ENCODE assay signal across 1 cellular context in the genomic region with DNA sequence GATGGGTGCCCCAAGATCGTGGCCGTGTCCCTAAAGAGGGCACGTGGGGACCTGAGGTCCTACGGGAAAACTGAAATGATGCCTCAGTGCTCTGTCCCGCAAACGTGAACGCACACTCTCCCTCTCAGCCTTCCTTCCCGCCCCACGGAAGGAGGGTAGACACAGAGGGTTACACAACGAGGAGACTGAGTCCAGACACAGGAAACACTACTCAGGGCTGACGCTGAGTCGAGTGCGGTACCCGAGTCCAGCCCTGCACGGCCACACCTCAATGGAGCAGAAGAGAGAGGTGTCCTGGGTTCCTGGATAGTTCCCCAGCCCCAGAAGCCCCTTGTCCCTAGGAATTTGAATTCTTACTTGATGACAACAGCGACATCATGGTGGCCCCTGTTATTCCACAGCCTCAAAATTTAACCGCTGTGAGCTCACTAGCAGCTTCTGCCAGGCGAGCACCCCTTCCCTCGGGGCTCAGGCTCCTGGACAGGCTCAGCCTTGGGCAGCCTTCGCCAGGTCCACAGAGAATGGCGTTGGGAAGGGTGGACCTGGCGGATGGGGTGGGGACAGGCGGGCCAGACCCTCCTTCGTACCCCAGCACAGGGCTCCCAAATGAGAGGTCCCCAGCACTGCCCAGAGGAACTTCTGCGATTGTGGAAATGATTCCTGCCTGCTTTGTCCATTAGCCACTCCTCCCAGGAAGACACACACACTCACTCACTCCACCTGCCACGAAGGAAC.
TF ChIP-seq lines count a peak whose summit lies in the region.

No MANE protein-coding gene starts in this region.

TF ChIP-seq in HepG2, 621 proteins besides CTCF, POLR2A, EP300 and RAD21 (continued from another document and continues in another):
- TF ChIP-seq, protein P1, sequence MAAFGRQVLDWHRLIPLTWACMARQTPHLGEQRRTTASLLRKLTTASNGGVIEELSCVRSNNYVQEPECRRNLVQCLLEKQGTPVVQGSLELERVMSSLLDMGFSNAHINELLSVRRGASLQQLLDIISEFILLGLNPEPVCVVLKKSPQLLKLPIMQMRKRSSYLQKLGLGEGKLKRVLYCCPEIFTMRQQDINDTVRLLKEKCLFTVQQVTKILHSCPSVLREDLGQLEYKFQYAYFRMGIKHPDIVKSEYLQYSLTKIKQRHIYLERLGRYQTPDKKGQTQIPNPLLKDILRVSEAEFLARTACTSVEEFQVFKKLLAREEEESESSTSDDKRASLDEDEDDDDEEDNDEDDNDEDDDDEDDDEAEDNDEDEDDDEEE (CRISPR knock-in tag; IDR thresholded peaks at IDR 0.05): no peak
- TF ChIP-seq, protein P2, sequence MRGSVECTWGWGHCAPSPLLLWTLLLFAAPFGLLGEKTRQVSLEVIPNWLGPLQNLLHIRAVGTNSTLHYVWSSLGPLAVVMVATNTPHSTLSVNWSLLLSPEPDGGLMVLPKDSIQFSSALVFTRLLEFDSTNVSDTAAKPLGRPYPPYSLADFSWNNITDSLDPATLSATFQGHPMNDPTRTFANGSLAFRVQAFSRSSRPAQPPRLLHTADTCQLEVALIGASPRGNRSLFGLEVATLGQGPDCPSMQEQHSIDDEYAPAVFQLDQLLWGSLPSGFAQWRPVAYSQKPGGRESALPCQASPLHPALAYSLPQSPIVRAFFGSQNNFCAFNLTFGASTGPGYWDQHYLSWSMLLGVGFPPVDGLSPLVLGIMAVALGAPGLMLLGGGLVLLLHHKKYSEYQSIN (CRISPR knock-in tag; IDR thresholded peaks at IDR 0.05; ENCODE audit: borderline replicate concordance): no peak
- no peak for TF ChIP-seq ETV6 (CRISPR knock-in tag; conservative IDR thresholded peaks at IDR 0.05)
- no peak for TF ChIP-seq KDM4B (CRISPR knock-in tag; IDR thresholded peaks at IDR 0.05)
- no peak for TF ChIP-seq MBNL3 (CRISPR knock-in tag; conservative IDR thresholded peaks at IDR 0.05)
- TF ChIP-seq KDM3A (CRISPR knock-in tag; IDR thresholded peaks at IDR 0.05; ENCODE audit: low read depth): no peak
- TF ChIP-seq ZNF670 (CRISPR knock-in tag; IDR thresholded peaks at IDR 0.05; ENCODE audit: borderline replicate concordance): no peak
- no peak for TF ChIP-seq HMGA1 (CRISPR knock-in tag; conservative IDR thresholded peaks at IDR 0.05)
- no peak; the same call in 1 of the 2 replicates for TF ChIP-seq GABPB1 (CRISPR knock-in tag; IDR thresholded peaks at IDR 0.05)
- TF ChIP-seq, protein P3, sequence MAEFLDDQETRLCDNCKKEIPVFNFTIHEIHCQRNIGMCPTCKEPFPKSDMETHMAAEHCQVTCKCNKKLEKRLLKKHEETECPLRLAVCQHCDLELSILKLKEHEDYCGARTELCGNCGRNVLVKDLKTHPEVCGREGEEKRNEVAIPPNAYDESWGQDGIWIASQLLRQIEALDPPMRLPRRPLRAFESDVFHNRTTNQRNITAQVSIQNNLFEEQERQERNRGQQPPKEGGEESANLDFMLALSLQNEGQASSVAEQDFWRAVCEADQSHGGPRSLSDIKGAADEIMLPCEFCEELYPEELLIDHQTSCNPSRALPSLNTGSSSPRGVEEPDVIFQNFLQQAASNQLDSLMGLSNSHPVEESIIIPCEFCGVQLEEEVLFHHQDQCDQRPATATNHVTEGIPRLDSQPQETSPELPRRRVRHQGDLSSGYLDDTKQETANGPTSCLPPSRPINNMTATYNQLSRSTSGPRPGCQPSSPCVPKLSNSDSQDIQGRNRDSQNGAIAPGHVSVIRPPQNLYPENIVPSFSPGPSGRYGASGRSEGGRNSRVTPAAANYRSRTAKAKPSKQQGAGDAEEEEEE (CRISPR knock-in tag; IDR thresholded peaks at IDR 0.05; ENCODE audit: borderline replicate concordance): no peak
- TF ChIP-seq ZNF251 (CRISPR knock-in tag; IDR thresholded peaks at IDR 0.05): no peak
- TF ChIP-seq NONO (IDR thresholded peaks at IDR 0.05): no peak
- no peak for TF ChIP-seq NONO (CRISPR knock-in tag; conservative IDR thresholded peaks at IDR 0.05)
- TF ChIP-seq, protein P4, sequence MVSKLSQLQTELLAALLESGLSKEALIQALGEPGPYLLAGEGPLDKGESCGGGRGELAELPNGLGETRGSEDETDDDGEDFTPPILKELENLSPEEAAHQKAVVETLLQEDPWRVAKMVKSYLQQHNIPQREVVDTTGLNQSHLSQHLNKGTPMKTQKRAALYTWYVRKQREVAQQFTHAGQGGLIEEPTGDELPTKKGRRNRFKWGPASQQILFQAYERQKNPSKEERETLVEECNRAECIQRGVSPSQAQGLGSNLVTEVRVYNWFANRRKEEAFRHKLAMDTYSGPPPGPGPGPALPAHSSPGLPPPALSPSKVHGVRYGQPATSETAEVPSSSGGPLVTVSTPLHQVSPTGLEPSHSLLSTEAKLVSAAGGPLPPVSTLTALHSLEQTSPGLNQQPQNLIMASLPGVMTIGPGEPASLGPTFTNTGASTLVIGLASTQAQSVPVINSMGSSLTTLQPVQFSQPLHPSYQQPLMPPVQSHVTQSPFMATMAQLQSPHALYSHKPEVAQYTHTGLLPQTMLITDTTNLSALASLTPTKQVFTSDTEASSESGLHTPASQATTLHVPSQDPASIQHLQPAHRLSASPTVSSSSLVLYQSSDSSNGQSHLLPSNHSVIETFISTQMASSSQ (IDR thresholded peaks at IDR 0.05; ENCODE audit: low read depth): no peak
- TF ChIP-seq, protein P4 (CRISPR knock-in tag; IDR thresholded peaks at IDR 0.05; ENCODE audit: borderline replicate concordance): no peak
- TF ChIP-seq HNF4A (CRISPR knock-in tag; IDR thresholded peaks at IDR 0.05): no peak
- 0 out of 2 replicates have a peak, but pooled peaks have one; percentile 20 for TF ChIP-seq GFI1 (CRISPR knock-in tag; IDR thresholded peaks at IDR 0.05; ENCODE audit: borderline replicate concordance)
- TF ChIP-seq USF2 (IDR thresholded peaks at IDR 0.05; ENCODE audit: low read depth, low read length): no peak
- TF ChIP-seq USF2 (CRISPR knock-in tag; IDR thresholded peaks at IDR 0.05; ENCODE audit: borderline replicate concordance): no peak
- TF ChIP-seq CREB1 (IDR thresholded peaks at IDR 0.05): no peak
- TF ChIP-seq CREB1 (CRISPR knock-in tag; IDR thresholded peaks at IDR 0.05): no peak
- TF ChIP-seq TEAD2 (CRISPR knock-in tag; IDR thresholded peaks at IDR 0.05): no peak
- TF ChIP-seq ZNF687 (CRISPR knock-in tag; IDR thresholded peaks at IDR 0.05): no peak
- TF ChIP-seq POLR2G (IDR thresholded peaks at IDR 0.05; ENCODE audit: low read depth, low read length): no peak; the same call in 1 of the 2 replicates
- TF ChIP-seq NFKBIZ (CRISPR knock-in tag; IDR thresholded peaks at IDR 0.05): no peak
- TF ChIP-seq CBX5 (CRISPR knock-in tag; IDR thresholded peaks at IDR 0.05; ENCODE audit: borderline replicate concordance): no peak; the same call in 1 of the 2 replicates
- TF ChIP-seq ISX (CRISPR knock-in tag; conservative IDR thresholded peaks at IDR 0.05): no peak
- no peak; the same call in 1 of the 2 replicates for TF ChIP-seq ZNF543 (CRISPR knock-in tag; IDR thresholded peaks at IDR 0.05)
- no peak for TF ChIP-seq ZNF264 (CRISPR knock-in tag; IDR thresholded peaks at IDR 0.05)
- no peak for TF ChIP-seq SNAPC2 (CRISPR knock-in tag; IDR thresholded peaks at IDR 0.05)
- TF ChIP-seq, protein P5, sequence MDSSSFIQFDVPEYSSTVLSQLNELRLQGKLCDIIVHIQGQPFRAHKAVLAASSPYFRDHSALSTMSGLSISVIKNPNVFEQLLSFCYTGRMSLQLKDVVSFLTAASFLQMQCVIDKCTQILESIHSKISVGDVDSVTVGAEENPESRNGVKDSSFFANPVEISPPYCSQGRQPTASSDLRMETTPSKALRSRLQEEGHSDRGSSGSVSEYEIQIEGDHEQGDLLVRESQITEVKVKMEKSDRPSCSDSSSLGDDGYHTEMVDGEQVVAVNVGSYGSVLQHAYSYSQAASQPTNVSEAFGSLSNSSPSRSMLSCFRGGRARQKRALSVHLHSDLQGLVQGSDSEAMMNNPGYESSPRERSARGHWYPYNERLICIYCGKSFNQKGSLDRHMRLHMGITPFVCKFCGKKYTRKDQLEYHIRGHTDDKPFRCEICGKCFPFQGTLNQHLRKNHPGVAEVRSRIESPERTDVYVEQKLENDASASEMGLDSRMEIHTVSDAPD (CRISPR knock-in tag; IDR thresholded peaks at IDR 0.05): no peak
- TF ChIP-seq ZNF549 (CRISPR knock-in tag; IDR thresholded peaks at IDR 0.05): no peak
- TF ChIP-seq, protein P6, sequence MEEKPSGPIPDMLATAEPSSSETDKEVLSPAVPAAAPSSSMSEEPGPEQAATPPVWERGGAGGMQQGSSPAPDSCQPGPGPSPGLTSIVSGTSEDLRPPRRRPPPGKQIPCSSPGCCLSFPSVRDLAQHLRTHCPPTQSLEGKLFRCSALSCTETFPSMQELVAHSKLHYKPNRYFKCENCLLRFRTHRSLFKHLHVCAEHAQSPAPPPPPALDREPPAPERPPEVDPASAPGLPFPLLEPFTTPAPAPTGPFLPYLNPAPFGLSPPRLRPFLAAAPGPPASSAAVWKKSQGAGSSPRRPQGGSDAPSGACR (CRISPR knock-in tag; IDR thresholded peaks at IDR 0.05): no peak
- TF ChIP-seq, protein P7, sequence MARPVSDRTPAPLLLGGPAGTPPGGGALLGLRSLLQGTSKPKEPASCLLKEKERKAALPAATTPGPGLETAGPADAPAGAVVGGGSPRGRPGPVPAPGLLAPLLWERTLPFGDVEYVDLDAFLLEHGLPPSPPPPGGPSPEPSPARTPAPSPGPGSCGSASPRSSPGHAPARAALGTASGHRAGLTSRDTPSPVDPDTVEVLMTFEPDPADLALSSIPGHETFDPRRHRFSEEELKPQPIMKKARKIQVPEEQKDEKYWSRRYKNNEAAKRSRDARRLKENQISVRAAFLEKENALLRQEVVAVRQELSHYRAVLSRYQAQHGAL (CRISPR knock-in tag; IDR thresholded peaks at IDR 0.05; ENCODE audit: not compliant biosample characterization): no peak
- TF ChIP-seq CEBPB (IDR thresholded peaks at IDR 0.05; ENCODE audit: borderline replicate concordance, low read depth, low read length): peak; percentile 32; the same call in 1 of the 2 replicates
- no peak for TF ChIP-seq TSC22D2 (CRISPR knock-in tag; IDR thresholded peaks at IDR 0.05; ENCODE audit: borderline replicate concordance)
- TF ChIP-seq MTA3 (CRISPR knock-in tag; IDR thresholded peaks at IDR 0.05): no peak
- no peak for TF ChIP-seq ZKSCAN5 (CRISPR knock-in tag; IDR thresholded peaks at IDR 0.05)
- TF ChIP-seq ZNF800 (CRISPR knock-in tag; IDR thresholded peaks at IDR 0.05): peak; percentile 11
